In the genomic region with DNA sequence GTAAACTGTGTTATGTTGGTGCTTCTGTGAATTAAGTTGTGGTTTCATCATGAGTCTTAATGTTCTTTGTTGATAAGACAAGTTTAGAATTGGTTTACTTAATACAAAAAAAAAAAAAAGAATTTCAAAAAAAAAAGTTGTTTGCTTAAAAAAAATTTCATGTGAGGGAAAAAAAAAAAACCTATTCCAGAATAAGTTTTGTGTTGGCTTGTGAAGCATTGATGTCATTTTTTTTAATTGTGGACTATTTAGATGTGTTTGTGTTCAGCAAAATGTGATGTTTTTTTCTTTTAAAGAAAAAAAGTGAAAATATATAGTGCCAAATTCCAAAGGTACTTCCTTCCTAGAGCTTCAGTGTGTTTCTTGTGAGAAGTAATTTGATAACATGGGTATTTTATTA, we compare ENCODE assay signal across 19 cellular contexts.
DNase-seq lines count a peak whose midpoint lies in the region; ATAC-seq, FAIRE-seq and TF ChIP-seq lines count a peak whose summit lies in the region.
"Had no signal": no experiment of that assay in that cellular context is flagged by ENCODE, and none has a peak within 500 bp of the region (broad histone marks: within the 10 kb centered on the region; RNA-seq: fewer than 3 reads in every experiment).

No MANE protein-coding gene starts in this region.

- no peak overlapping the region for H3K4me3 Mint-ChIP-seq in activated CD4-positive, alpha-beta T cell treated with anti-CD3 and anti-CD28 coated beads, Interleukin-2, amount 10 ng/mL, durations not matched to agents 24 days and 14 days
- H3K4me3 Mint-ChIP-seq: CD8-positive, alpha-beta memory T cell had no signal

- H3K4me1 ChIP-seq in BLaER1, result peaks cover 100% of the 10 kb centered on the region
- no peaks in the 10 kb centered on the region for H3K4me1 ChIP-seq in pancreas
- peaks cover 0 to 91% (median 10%) of the 10 kb centered on the region in 6 donors for H3K4me1 ChIP-seq in spleen
- H3K4me1 ChIP-seq: BE2C had no signal

- TF ChIP-seq CTCF in pancreas (IDR thresholded peaks at IDR 0.05), result no peak
- no peak for TF ChIP-seq CTCF in spleen (IDR thresholded peaks at IDR 0.05 in 8 of 11, conservative IDR thresholded peaks at IDR 0.05 in 3 of 11)

- H3K27me3 Mint-ChIP-seq in activated CD4-positive, alpha-beta T cell treated with anti-CD3 and anti-CD28 coated beads, Interleukin-2, amount 10 ng/mL, durations not matched to agents 24 days and 14 days, result no peaks in the 10 kb centered on the region

- H3K27ac ChIP-seq in BLaER1 (peak overlapping the region; percentile 80; the same call in 1 of the 2 replicates), pancreas (no peak overlapping the region), spleen (no peak overlapping the region)
- H3K27ac ChIP-seq: GM23248 had no signal

- DNase-seq in GM12892 (ENCODE audit: insufficient read length) (no peak), pancreas (no peak), KG1 (lab: John Stamatoyannopoulos, UW) (no peak), spleen (no peak)
- DNase-seq in activated CD4-positive, alpha-beta T cell treated with anti-CD3 and anti-CD28 coated beads, Interleukin-2, amount 10 ng/mL, durations not matched to agents 24 days and 14 days, result no peak
- DNase-seq: BE2C; CD8-positive, alpha-beta memory T cell; DMS79; NCI-H1436; NCI-H2029; NCI-H2171; NCI-H69; NK-92 treated with Interleukin-12 subunit alpha and Interleukin-12 subunit beta, amount 100 ng/mL, for 24 hours; RPMI8226 had no signal

- no peaks in the 10 kb centered on the region for H3K9me3 Mint-ChIP-seq in activated CD4-positive, alpha-beta T cell treated with anti-CD3 and anti-CD28 coated beads, Interleukin-2, amount 10 ng/mL, durations not matched to agents 24 days and 14 days
- H3K9me3 Mint-ChIP-seq: CD8-positive, alpha-beta memory T cell had no signal

- H3K4me2 ChIP-seq in BLaER1, result peak overlapping the region; percentile 83

- FAIRE-seq in GM12892 (lab: Jason Lieb, UNC), result peak; percentile 36
- peak; percentile 79 for FAIRE-seq in colon (lab: Jason Lieb, UNC)
- FAIRE-seq in pancreas (lab: Jason Lieb, UNC), result peak; percentile 23
- FAIRE-seq: D721Med had no signal

- H3K36me3 ChIP-seq in BLaER1 (peaks cover 48% of the 10 kb centered on the region), pancreas (no peaks in the 10 kb centered on the region), spleen (peaks cover 0 to 97% (median 55%) of the 10 kb centered on the region in 6 donors)
- H3K36me3 ChIP-seq: BE2C had no signal

- H3K9ac ChIP-seq in BLaER1, result no peak overlapping the region
- H3K9ac ChIP-seq: GM23248 had no signal

- peaks cover 68% of the 10 kb centered on the region for H3K36me3 Mint-ChIP-seq in activated CD4-positive, alpha-beta T cell treated with anti-CD3 and anti-CD28 coated beads, Interleukin-2, amount 10 ng/mL, durations not matched to agents 24 days and 14 days (ENCODE audit: low read depth)

- H3K27ac Mint-ChIP-seq in activated CD4-positive, alpha-beta T cell treated with anti-CD3 and anti-CD28 coated beads, Interleukin-2, amount 10 ng/mL, durations not matched to agents 24 days and 14 days, result no peak overlapping the region

- H3K4me1 Mint-ChIP-seq in activated CD4-positive, alpha-beta T cell treated with anti-CD3 and anti-CD28 coated beads, Interleukin-2, amount 10 ng/mL, durations not matched to agents 24 days and 14 days, result peaks cover 35% of the 10 kb centered on the region

- H3K4me3 ChIP-seq in BLaER1, result no peak overlapping the region
- no peak overlapping the region for H3K4me3 ChIP-seq in pancreas
- H3K4me3 ChIP-seq in spleen, result no peak overlapping the region
- H3K4me3 ChIP-seq: GM23248 had no signal

- ATAC-seq in pancreas, result no peak
- ATAC-seq: HCT116 had no signal

- H4K20me1 ChIP-seq in BLaER1, result peaks cover 4% of the 10 kb centered on the region; the same call in 1 of the 2 replicates

- no peak for TF ChIP-seq POLR2A in GM12892 (IDR thresholded peaks at IDR 0.05; ENCODE audit: low read depth, low read length)
- no peak for TF ChIP-seq POLR2A in spleen (IDR thresholded peaks at IDR 0.05)

- intact Hi-C loops in pancreas (cut with DNase I), result no loop called here
- intact Hi-C loops in activated CD4-positive, alpha-beta T cell treated with anti-CD3 and anti-CD28 coated beads, Interleukin-2, amount 10 ng/mL, durations not matched to agents 24 days and 14 days (cut with micrococcal nuclease), result no loop called here
- intact Hi-C loops in spleen (cut with DNase I; ENCODE audit: low total_unique reads), result no loop called here

- H3K9me3 ChIP-seq in BLaER1 (no peaks in the 10 kb centered on the region), pancreas (no peaks in the 10 kb centered on the region), spleen (no peaks in the 10 kb centered on the region)
- H3K9me3 ChIP-seq: BE2C had no signal

- no peaks in the 10 kb centered on the region for H3K27me3 ChIP-seq in BLaER1
- no peaks in the 10 kb centered on the region for H3K27me3 ChIP-seq in pancreas
- no peaks in the 10 kb centered on the region for H3K27me3 ChIP-seq in spleen (replicated peaks in 1 of 7)
